ENCODE assay signal across 16 cellular contexts in genomic region chr3:42019144-42019952, GRCh38. TPM values are rescaled to one million over a fixed set of nuclear protein-coding genes. Genes with fewer than 3 reads are reported as not detected.
A peak's percentile ranks its signal among the peaks of the same experiment; 100 is the strongest.
DNase-seq lines count a peak whose midpoint lies in the region; FAIRE-seq and TF ChIP-seq lines count a peak whose summit lies in the region.
"Had no signal": no experiment of that assay in that cellular context is flagged by ENCODE, and none has a peak within 500 bp of the region (broad histone marks: within the 10 kb centered on the region; RNA-seq: fewer than 3 reads in every experiment).

No MANE protein-coding gene starts in this region.

- H3K23me2 ChIP-seq in H9 (ENCODE audit: insufficient read length, low read depth, low read length, poor library complexity, severe bottlenecking), result peaks cover 5% of the 10 kb centered on the region

- H4K8ac ChIP-seq in H9 (replicated peaks; ENCODE audit: insufficient read length, low read depth, low read length), result no peak overlapping the region

- H3K4me1 ChIP-seq in keratinocyte (ENCODE audit: control insufficient read depth, extremely low read depth, insufficient read depth, low read length), result peaks cover 47% of the 10 kb centered on the region
- H3K4me1 ChIP-seq in skeletal muscle tissue (ENCODE audit: control insufficient read depth in 3 of 3, insufficient read depth in 3 of 3, low read length in 3 of 3), result peaks cover 59 to 83% (median 66%) of the 10 kb centered on the region in 3 donors
- peaks cover 6% of the 10 kb centered on the region; the same call in 1 of the 2 replicates for H3K4me1 ChIP-seq in H9 (ENCODE audit: insufficient read depth, low read length)

- H3K23ac ChIP-seq in H9 (ENCODE audit: insufficient read length, low read depth, low read length), result no peak overlapping the region

- dilution Hi-C loops in keratinocyte (cut with MboI; ENCODE audit: extremely low pct_ligation_motif_present, low sequenced_read_pairs), result no loop called here

- no peak overlapping the region for H2BK120ac ChIP-seq in H9 (ENCODE audit: low read depth, low read length, poor library complexity, severe bottlenecking)

- H2BK15ac ChIP-seq in H9 (ENCODE audit: low read depth, low read length), result no peak overlapping the region

- no peak overlapping the region for H3K56ac ChIP-seq in H9 (ENCODE audit: insufficient read length, low read depth, low read length)

- H4K20me1 ChIP-seq in SU-DHL-6 (ENCODE audit: low read depth, low read length) (peaks cover 32% of the 10 kb centered on the region; the same call in 1 of the 2 replicates), keratinocyte (ENCODE audit: control insufficient read depth, extremely low read depth, insufficient read depth, low read length) (no peaks in the 10 kb centered on the region), H9 (ENCODE audit: control insufficient read depth, insufficient read depth, insufficient read length) (no peaks in the 10 kb centered on the region)

- H2BK5ac ChIP-seq in H9 (ENCODE audit: insufficient read length, low read length), result no peak overlapping the region

- H3K4me3 ChIP-seq in SU-DHL-6 (ENCODE audit: insufficient read depth, low read length, poor library complexity, severe bottlenecking) (no peak overlapping the region), keratinocyte (ENCODE audit: control insufficient read depth in 2 of 3, extremely low read depth in 1 of 3, insufficient read depth in 2 of 3, low read depth in 1 of 3, low read length in 3 of 3) (no peak overlapping the region), skeletal muscle tissue (ENCODE audit: low read length in 3 of 3) (peak overlapping the region in 1 of 3 donors; percentile 4), H7 (ENCODE audit: insufficient read depth, low read depth, low read length) (no peak overlapping the region)
- H3K4me3 ChIP-seq: lung had no signal

- no peak for FAIRE-seq in keratinocyte (lab: Jason Lieb, UNC)

- H3K4me3 Mint-ChIP-seq in HFFc6 (no peak overlapping the region), H9 (no peak overlapping the region)
- no peak overlapping the region for H3K4me3 Mint-ChIP-seq in activated naive CD4-positive, alpha-beta T cell treated with anti-CD3 and anti-CD28 coated beads, Interleukin-2, amount 10 ng/mL, durations not matched to agents 7 days and 5 days
- H3K4me3 Mint-ChIP-seq: stimulated activated naive CD8-positive, alpha-beta T cell treated with anti-CD3 and anti-CD28 coated beads, Interleukin-15, Interleukin-2, amounts not matched to agents 100 ng/mL and 50 ng/mL, for 24 hours had no signal

- H3K9ac ChIP-seq in SU-DHL-6 (ENCODE audit: low read length) (no peak overlapping the region), keratinocyte (ENCODE audit: control insufficient read depth, extremely low read depth, insufficient read depth, low read length) (no peak overlapping the region), skeletal muscle tissue (ENCODE audit: low read depth in 1 of 3, low read length in 3 of 3) (no peak overlapping the region), H9 (ENCODE audit: extremely low read depth, insufficient read length, low read length) (no peak overlapping the region)

- no peaks in the 10 kb centered on the region for H3K9me3 Mint-ChIP-seq in HFFc6
- no peaks in the 10 kb centered on the region for H3K9me3 Mint-ChIP-seq in activated naive CD4-positive, alpha-beta T cell treated with anti-CD3 and anti-CD28 coated beads, Interleukin-2, amount 10 ng/mL, durations not matched to agents 7 days and 5 days
- H3K9me3 Mint-ChIP-seq in H9, result no peaks in the 10 kb centered on the region; a peak in 1 of 5 replicates
- H3K9me3 Mint-ChIP-seq: stimulated activated naive CD8-positive, alpha-beta T cell treated with anti-CD3 and anti-CD28 coated beads, Interleukin-15, Interleukin-2, amounts not matched to agents 100 ng/mL and 50 ng/mL, for 24 hours had no signal

- H3K4me1 Mint-ChIP-seq in HFFc6 (ENCODE audit: low read depth), result peaks cover 93% of the 10 kb centered on the region
- H3K4me1 Mint-ChIP-seq in activated naive CD4-positive, alpha-beta T cell treated with anti-CD3 and anti-CD28 coated beads, Interleukin-2, amount 10 ng/mL, durations not matched to agents 7 days and 5 days, result peaks cover 37% of the 10 kb centered on the region
- H3K4me1 Mint-ChIP-seq in H9, result peaks cover 42 to 50% of the 10 kb centered on the region in 2 experiments

- no peak overlapping the region for H3T11ph ChIP-seq in H9 (ENCODE audit: low read length)

- no peak overlapping the region for H2BK20ac ChIP-seq in H9 (ENCODE audit: low read depth, low read length, poor library complexity, severe bottlenecking)

- H3K18ac ChIP-seq in H9 (ENCODE audit: insufficient read length, low read depth, low read length), result no peak overlapping the region

- DNase-seq in HFFc6 (no peak), keratinocyte (ENCODE audit: low read depth, low spot score) (no peak), H7 (no peak), H9 (no peak)
- DNase-seq in activated naive CD4-positive, alpha-beta T cell treated with anti-CD3 and anti-CD28 coated beads, Interleukin-2, amount 10 ng/mL, durations not matched to agents 7 days and 5 days, result no peak
- DNase-seq: activated CD4-positive, alpha-beta T cell treated with anti-CD3 and anti-CD28 coated beads, Interleukin-2, amount 50 U/mL, for 48 hours; CD4-positive, CD25-positive, alpha-beta regulatory T cell; HCEC 1CT; MM.1S; NCI-H2171 treated with DMSO at 0.1 percent for 48 hours; posterior cingulate gyrus; stimulated activated CD4-positive, alpha-beta T cell treated with anti-CD3 and anti-CD28 coated beads, Interleukin-4, amount 100 ng/mL, for 4 hours had no signal

- no peak overlapping the region for H3K4ac ChIP-seq in H9 (ENCODE audit: low read depth, low read length)

- H3K36me3 ChIP-seq in SU-DHL-6 (ENCODE audit: low read length) (no peaks in the 10 kb centered on the region), keratinocyte (ENCODE audit: control insufficient read depth in 2 of 2, extremely low read depth in 1 of 2, insufficient read depth in 2 of 2, low read length in 2 of 2) (no peaks in the 10 kb centered on the region), skeletal muscle tissue (ENCODE audit: control insufficient read depth in 3 of 3, insufficient read depth in 3 of 3, low read length in 3 of 3) (no peaks in the 10 kb centered on the region), H7 (replicated peaks; ENCODE audit: control insufficient read depth, insufficient read depth, low read length) (no peaks in the 10 kb centered on the region)

- H3K27me3 Mint-ChIP-seq in HFFc6 (ENCODE audit: insufficient read depth) (peaks cover 5% of the 10 kb centered on the region; the same call in 1 of the 2 replicates), H9 (ENCODE audit: low read depth) (peaks cover 3% of the 10 kb centered on the region; the same call in 1 of the 2 replicates)
- H3K27me3 Mint-ChIP-seq in activated naive CD4-positive, alpha-beta T cell treated with anti-CD3 and anti-CD28 coated beads, Interleukin-2, amount 10 ng/mL, durations not matched to agents 7 days and 5 days, result no peaks in the 10 kb centered on the region
- H3K27me3 Mint-ChIP-seq: CD4-positive, CD25-positive, alpha-beta regulatory T cell; stimulated activated naive CD8-positive, alpha-beta T cell treated with anti-CD3 and anti-CD28 coated beads, Interleukin-15, Interleukin-2, amounts not matched to agents 100 ng/mL and 50 ng/mL, for 24 hours had no signal

- H3K9me3 ChIP-seq in SU-DHL-6 (ENCODE audit: insufficient read depth, low read length) (no peaks in the 10 kb centered on the region), keratinocyte (ENCODE audit: control insufficient read depth, low read depth, low read length) (no peaks in the 10 kb centered on the region), skeletal muscle tissue (ENCODE audit: control insufficient read depth in 3 of 3, low read length in 3 of 3) (no peaks in the 10 kb centered on the region), H9 (ENCODE audit: control insufficient read depth, low read depth, low read length) (no peaks in the 10 kb centered on the region)

- peak overlapping the region; percentile 22 for H3K4me2 ChIP-seq in SU-DHL-6 (ENCODE audit: low read depth, low read length, poor library complexity, severe bottlenecking)
- peak overlapping the region; percentile 88 for H3K4me2 ChIP-seq in keratinocyte (ENCODE audit: control insufficient read depth, extremely low read depth, insufficient read depth, low read depth, low read length)
- H3K4me2 ChIP-seq in H9 (ENCODE audit: insufficient read depth, insufficient read length, low read length), result no peak overlapping the region

- H3K27me3 ChIP-seq in SU-DHL-6 (ENCODE audit: low read length) (no peaks in the 10 kb centered on the region), keratinocyte (ENCODE audit: control insufficient read depth, extremely low read depth, insufficient read depth, low read length) (no peaks in the 10 kb centered on the region), skeletal muscle tissue (ENCODE audit: control insufficient read depth in 3 of 3, insufficient read depth in 3 of 3, low read length in 3 of 3) (no peaks in the 10 kb centered on the region), H7 (ENCODE audit: control insufficient read depth, insufficient read depth, low read length) (no peaks in the 10 kb centered on the region), H9 (ENCODE audit: insufficient read depth, low read length) (no peaks in the 10 kb centered on the region)

- peaks cover 100% of the 10 kb centered on the region for H3K79me2 ChIP-seq in SU-DHL-6 (ENCODE audit: insufficient read depth, low read length)
- peaks cover 94% of the 10 kb centered on the region for H3K79me2 ChIP-seq in keratinocyte (ENCODE audit: control insufficient read depth, insufficient read depth, low read length)
- peaks cover 3% of the 10 kb centered on the region; the same call in 1 of the 2 replicates for H3K79me2 ChIP-seq in H9 (ENCODE audit: insufficient read depth, low read length)

- no peak overlapping the region for H4K5ac ChIP-seq in H9 (ENCODE audit: insufficient read length, low read depth, low read length)

- H3K36me3 Mint-ChIP-seq in HFFc6 (ENCODE audit: low read depth) (peaks cover 13% of the 10 kb centered on the region), H9 (ENCODE audit: insufficient read depth in 1 of 3, low read depth in 3 of 3) (no peaks in the 10 kb centered on the region; a peak in 1 of 7 replicates)
- peaks cover 7% of the 10 kb centered on the region for H3K36me3 Mint-ChIP-seq in activated naive CD4-positive, alpha-beta T cell treated with anti-CD3 and anti-CD28 coated beads, Interleukin-2, amount 10 ng/mL, durations not matched to agents 7 days and 5 days

- H3K9me1 ChIP-seq in keratinocyte (ENCODE audit: control insufficient read depth, extremely low read depth, insufficient read depth, low read length), result no peaks in the 10 kb centered on the region

- no peak for TF ChIP-seq CTCF in HFFc6 (IDR thresholded peaks at IDR 0.05)
- no peak for TF ChIP-seq CTCF in SU-DHL-6 (IDR thresholded peaks at IDR 0.05; ENCODE audit: insufficient read depth, low read length, poor library complexity, severe bottlenecking)
- no peak for TF ChIP-seq CTCF in keratinocyte (optimal IDR thresholded peaks at IDR 0.05 in 1 of 3, IDR thresholded peaks at IDR 0.05 in 1 of 3, conservative IDR thresholded peaks at IDR 0.05 in 1 of 3; ENCODE audit: extremely low read depth in 1 of 3, insufficient read depth in 2 of 3, low read length in 3 of 3)
- TF ChIP-seq CTCF in H9 (conservative IDR thresholded peaks at IDR 0.05), result no peak

- WGBS in H9 (ENCODE audit: extremely low coverage, insufficient read length, low lambda C conversion rate), result no CpG with 5 or more reads among the region's 6 CpGs

- H3K27ac Mint-ChIP-seq in HFFc6 (peak overlapping the region; percentile 67), H9 (no peak overlapping the region; a peak in 1 of 7 replicates)
- no peak overlapping the region for H3K27ac Mint-ChIP-seq in activated naive CD4-positive, alpha-beta T cell treated with anti-CD3 and anti-CD28 coated beads, Interleukin-2, amount 10 ng/mL, durations not matched to agents 7 days and 5 days
- H3K27ac Mint-ChIP-seq: stimulated activated naive CD8-positive, alpha-beta T cell treated with anti-CD3 and anti-CD28 coated beads, Interleukin-15, Interleukin-2, amounts not matched to agents 100 ng/mL and 50 ng/mL, for 24 hours had no signal

- H3K79me1 ChIP-seq in H9 (ENCODE audit: insufficient read depth, low read depth, low read length, poor library complexity, severe bottlenecking), result peaks cover 9% of the 10 kb centered on the region

- no peak overlapping the region for H4K91ac ChIP-seq in H9 (ENCODE audit: insufficient read length, low read depth, low read length)

- H2AK5ac ChIP-seq in H9 (ENCODE audit: insufficient read length, low read length), result no peak overlapping the region

- H2BK12ac ChIP-seq in H9 (ENCODE audit: insufficient read length, low read depth, low read length), result no peak overlapping the region

- no peak overlapping the region for H3K14ac ChIP-seq in H9 (ENCODE audit: insufficient read depth, low read length)

- H3F3A ChIP-seq in SU-DHL-6 (ENCODE audit: insufficient read depth), result peaks cover 9% of the 10 kb centered on the region; the same call in 1 of the 2 replicates

- CTCF ChIA-PET in activated naive CD4-positive, alpha-beta T cell treated with anti-CD3 and anti-CD28 coated beads, Interleukin-2, amount 10 ng/mL, durations not matched to agents 7 days and 5 days (lab: Charles Lee), result no interaction called here

- H2AFZ ChIP-seq in SU-DHL-6 (ENCODE audit: low read depth, low read length, severe bottlenecking) (no peak overlapping the region), keratinocyte (ENCODE audit: control insufficient read depth, low read length) (no peak overlapping the region), H9 (ENCODE audit: low read length) (no peak overlapping the region)

- H3K27ac ChIP-seq in SU-DHL-6 (ENCODE audit: low read depth, low read length) (no peak overlapping the region), keratinocyte (ENCODE audit: control insufficient read depth, insufficient read depth, low read length) (peak overlapping the region; percentile 89), skeletal muscle tissue (ENCODE audit: low read depth, low read length) (peak overlapping the region; percentile 22), H9 (ENCODE audit: insufficient read length, low read depth, low read length) (no peak overlapping the region)

- no peaks in the 10 kb centered on the region for H3K9me2 ChIP-seq in SU-DHL-6 (replicated peaks; ENCODE audit: insufficient read depth, low read length)

RNA-seq across cellular contexts. Expression of gene ULK4, which starts 57.4 kb away (rescaled TPM):
- total RNA-seq in HFFc6 (2021; fragmentation: NEBNext Ultra II Directional; extraction: Animal tissue kit (Norgen Biotek cat#: 25700)), result 1 to 10 TPM; 6.0 to 8.6 (median 6.7) TPM
- 3.1 to 6.1 TPM (median 3.6 TPM) in 3 replicates for polyA plus RNA-seq in keratinocyte
- polyA plus RNA-seq in keratinocyte (2011; ENCODE audit: low read depth), result 3.0 TPM
- 2.7 and 3.7 TPM in 2 replicates for polyA plus RNA-seq in keratinocyte (2011; cell fraction: cytosol; rRNA removed)
- 5.0 and 5.1 TPM in 2 replicates for polyA plus RNA-seq in keratinocyte (2011; cell fraction: nucleus; rRNA removed)
- 3.0 and 4.1 TPM in 2 replicates for polyA plus RNA-seq in keratinocyte (2012; ENCODE audit: low replicate concordance)
- 3.7 to 15.9 TPM (median 7.9 TPM) in 3 replicates for polyA minus RNA-seq in keratinocyte
- 3.5 TPM for polyA minus RNA-seq in keratinocyte (2011; cell fraction: cytosol; rRNA and poly(A)+ RNA removed)
- polyA minus RNA-seq in keratinocyte (2011; cell fraction: nucleus; rRNA and poly(A)+ RNA removed), result 13.6 and 34.8 TPM in 2 replicates
- total RNA-seq in skeletal muscle tissue, result 8.4 TPM
- total RNA-seq in H7 (2014; rRNA removed; shearing (Covaris generic)), result 6.6 and 12.8 TPM in 2 replicates
- 12.1 and 12.9 TPM in 2 replicates for total RNA-seq in H9 (2021)

Comparison
In these comparisons a context has a peak if more than half of its experiments do, and no peak if none do; other contexts are left out.
1. H3K27ac ChIP-seq: peak in keratinocyte (single experiment) and skeletal muscle tissue (single experiment); none in SU-DHL-6 (single experiment) and H9 (single experiment).